ENCODE assay signal across 17 cellular contexts in genomic region chr1:19009126-19009881, GRCh38. TPM values are rescaled to one million over a fixed set of nuclear protein-coding genes. Genes with fewer than 3 reads are reported as not detected.
DNase-seq lines count a peak whose midpoint lies in the region; ATAC-seq, FAIRE-seq and TF ChIP-seq lines count a peak whose summit lies in the region.
"Had no signal": no experiment of that assay in that cellular context is flagged by ENCODE, and none has a peak within 500 bp of the region (broad histone marks: within the 10 kb centered on the region; RNA-seq: fewer than 3 reads in every experiment).

No MANE protein-coding gene starts in this region.

- no peak overlapping the region for H3K27ac Mint-ChIP-seq in WTC11
- H3K27ac Mint-ChIP-seq: activated naive CD4-positive, alpha-beta T cell treated with anti-CD3 and anti-CD28 coated beads, Interleukin-2, amount 10 ng/mL, durations not matched to agents 7 days and 5 days; neural progenitor cell had no signal

- H3K27ac ChIP-seq in PC-3 (ENCODE audit: low read length) (peak overlapping the region; percentile 99), ectodermal cell (ENCODE audit: insufficient read depth, low read depth, low read length, poor library complexity, severe bottlenecking) (peak overlapping the region; percentile 44), pancreas (peak overlapping the region; percentile 82 to 93 (median 87))
- H3K27ac ChIP-seq: cardiac muscle cell, gastrocnemius medialis, neural progenitor cell had no signal

- intact Hi-C loops in PC-3 (cut with micrococcal nuclease) (no loop called here), pancreas (cut with DNase I) (no loop called here)

- H4K20me1 ChIP-seq in PC-3 (ENCODE audit: low read length) = no peaks in the 10 kb centered on the region

- no peaks in the 10 kb centered on the region for H3K79me2 ChIP-seq in PC-3 (ENCODE audit: low read length)

- H2AFZ ChIP-seq in PC-3 (ENCODE audit: low read length) = no peak overlapping the region
- H2AFZ ChIP-seq: neural progenitor cell had no signal

- H3F3A ChIP-seq in PC-3 (ENCODE audit: low read length, unreplicated experiment) = peaks cover 20% of the 10 kb centered on the region

- ATAC-seq in PC-3 (no peak), pancreas (no peak), WTC11 (no peak), HG02870 (IDR thresholded peaks at IDR 0.05; ENCODE audit: unreplicated experiment) (no peak)
- ATAC-seq: gastrocnemius medialis had no signal

- 89% methylated on average over 16 to 17 of the region's 17 CpGs for WGBS in ectodermal cell, 2 experiments
- 41 to 49% methylated on average over 17 of the region's 17 CpGs for WGBS in pancreas, 2 donors

- H3K9ac ChIP-seq in ES-I3 (ENCODE audit: low read depth, low read length) = 0 out of 2 replicates have a peak overlapping the region, but pooled peaks have one; percentile 4
- H3K9ac ChIP-seq in PC-3 (ENCODE audit: low read length) = peak overlapping the region; percentile 66
- H3K9ac ChIP-seq: neural progenitor cell had no signal

- H3K9me2 ChIP-seq in PC-3 (replicated peaks; ENCODE audit: low read length) = no peaks in the 10 kb centered on the region

- H3K36me3 Mint-ChIP-seq in WTC11 = no peaks in the 10 kb centered on the region
- H3K36me3 Mint-ChIP-seq: activated naive CD4-positive, alpha-beta T cell treated with anti-CD3 and anti-CD28 coated beads, Interleukin-2, amount 10 ng/mL, durations not matched to agents 7 days and 5 days; neural progenitor cell had no signal

- no peak overlapping the region for H3K4me3 Mint-ChIP-seq in WTC11
- H3K4me3 Mint-ChIP-seq: activated naive CD4-positive, alpha-beta T cell treated with anti-CD3 and anti-CD28 coated beads, Interleukin-2, amount 10 ng/mL, durations not matched to agents 7 days and 5 days; neural progenitor cell had no signal

- H3K36me3 ChIP-seq in ES-I3 (ENCODE audit: insufficient read depth, low read length) (no peaks in the 10 kb centered on the region), PC-3 (ENCODE audit: low read depth, low read length) (no peaks in the 10 kb centered on the region), ectodermal cell (ENCODE audit: control insufficient read depth, insufficient read depth, low read length) (no peaks in the 10 kb centered on the region), pancreas (no peaks in the 10 kb centered on the region)
- H3K36me3 ChIP-seq: cardiac muscle cell, gastrocnemius medialis, neural progenitor cell had no signal

- no peak for FAIRE-seq in pancreas (lab: Jason Lieb, UNC)
- FAIRE-seq: TTC549 had no signal

- H3K27me3 ChIP-seq in PC-3 (ENCODE audit: low read length) (no peaks in the 10 kb centered on the region), ectodermal cell (ENCODE audit: control insufficient read depth, insufficient read depth, low read length, poor library complexity, severe bottlenecking) (no peaks in the 10 kb centered on the region), pancreas (no peaks in the 10 kb centered on the region)
- H3K27me3 ChIP-seq: cardiac muscle cell, gastrocnemius medialis, neural progenitor cell had no signal

- peaks cover 43% of the 10 kb centered on the region for H3K4me1 Mint-ChIP-seq in WTC11

- DNase-seq in PC-3 (no peak), pancreas (peak in 2 of 6 donors; percentile 41 to 47), WTC11 (ENCODE audit: low spot score) (no peak), GF-D8 (lab: John Stamatoyannopoulos, UW) (no peak)
- DNase-seq: activated naive CD4-positive, alpha-beta T cell treated with anti-CD3 and anti-CD28 coated beads, Interleukin-2, amount 10 ng/mL, durations not matched to agents 7 days and 5 days; DMS79 treated with DMSO at 0.1 percent for 48 hours; gastrocnemius medialis; KBM-7; NCI-H1417; SHP77 treated with DMSO at 0.1 percent for 48 hours; stimulated activated naive CD4-positive, alpha-beta T cell had no signal

- peak overlapping the region; percentile 77 for H3K4me2 ChIP-seq in PC-3 (ENCODE audit: low read length)
- H3K4me2 ChIP-seq: neural progenitor cell had no signal

- no peaks in the 10 kb centered on the region; the same call in 1 of the 2 replicates for H3K27me3 Mint-ChIP-seq in WTC11 (ENCODE audit: low read depth)

- H3K9me3 ChIP-seq in ES-I3 (ENCODE audit: control insufficient read depth, insufficient read depth, low read length) (no peaks in the 10 kb centered on the region), PC-3 (ENCODE audit: low read length) (no peaks in the 10 kb centered on the region), ectodermal cell (ENCODE audit: control insufficient read depth, low read length) (no peaks in the 10 kb centered on the region), pancreas (no peaks in the 10 kb centered on the region)
- H3K9me3 ChIP-seq: gastrocnemius medialis had no signal

- TF ChIP-seq CTCF in PC-3 (conservative IDR thresholded peaks at IDR 0.05; ENCODE audit: low read depth, low read length) (no peak), pancreas (IDR thresholded peaks at IDR 0.05) (no peak), WTC11 (IDR thresholded peaks at IDR 0.05) (no peak)

- CTCF ChIA-PET in PC-3 (lab: Charles Lee) = interaction anchor here (0.6 to 1.5 kb wide), 2 partner anchors 82 to 87 kb away, joined by 3 read pairs; no protein-coding TSS in a partner anchor
- CTCF ChIA-PET in WTC11 (lab: Charles Lee) = interaction anchor here (0.6 to 4.1 kb wide), 7 partner anchors 25 to 168 kb away, joined by 3 to 34 read pairs (median 6); no protein-coding TSS in a partner anchor

- H3K4me3 ChIP-seq in PC-3 (ENCODE audit: low read length) = no peak overlapping the region
- no peak overlapping the region for H3K4me3 ChIP-seq in ectodermal cell (ENCODE audit: insufficient read depth, low read depth, low read length)
- no peak overlapping the region for H3K4me3 ChIP-seq in pancreas
- H3K4me3 ChIP-seq: cardiac muscle cell, gastrocnemius medialis, neural progenitor cell had no signal

- no TSS peak for BruUV-seq in PC-3 (replicated peaks; lab: Mats Ljungman, UMichigan)

- no peaks in the 10 kb centered on the region for H3K9me3 Mint-ChIP-seq in WTC11
- H3K9me3 Mint-ChIP-seq: neural progenitor cell had no signal

- peaks cover 43% of the 10 kb centered on the region for H3K4me1 ChIP-seq in ES-I3 (ENCODE audit: insufficient read depth, low read length)
- peaks cover 62% of the 10 kb centered on the region for H3K4me1 ChIP-seq in PC-3 (ENCODE audit: insufficient read depth, low read length)
- peaks cover 22% of the 10 kb centered on the region for H3K4me1 ChIP-seq in ectodermal cell (ENCODE audit: control insufficient read depth, insufficient read depth, low read length)
- H3K4me1 ChIP-seq in pancreas = peaks cover 60 to 74% (median 73%) of the 10 kb centered on the region in 3 donors
- H3K4me1 ChIP-seq: gastrocnemius medialis had no signal

- POLR2A ChIA-PET in PC-3 (lab: Charles Lee; ENCODE audit: unreplicated experiment) (interaction anchor here (0.5 to 0.7 kb wide), 4 partner anchors 18 to 51 kb away, joined by 3 to 4 read pairs (median 3); no protein-coding TSS in a partner anchor), WTC11 (lab: Charles Lee) (interaction anchor here (0.7 to 1.4 kb wide), 2 partner anchors 52 to 55 kb away, joined by 3 to 5 read pairs; partner anchors contain the start of gene IFFO2)

TF ChIP-seq in WTC11, 78 proteins besides CTCF, POLR2A, EP300 and RAD21:
- TF ChIP-seq ZNF317 (CRISPR knock-in tag; IDR thresholded peaks at IDR 0.05; ENCODE audit: borderline replicate concordance, low read depth) = no peak
TF ChIP-seq in WTC11: peak in this region for 0.

RNA-seq across cellular contexts. Expression of gene IFFO2, which starts 52.8 kb away (rescaled TPM):
- total RNA-seq in PC-3 (2014; rRNA removed) (30.7 and 55.2 TPM in 2 replicates), pancreas (10 to 100 TPM; 23.0 to 38.4 (median 26.4) TPM), WTC11 (2021) (6.5 to 8.1 TPM (median 6.9 TPM) in 3 replicates)
- polyA plus RNA-seq in ectodermal cell (2013, experiment 1 of 4) = 4.9 TPM
- polyA plus RNA-seq in ectodermal cell (2013, experiment 2 of 4) = 3.3 TPM
- polyA plus RNA-seq in ectodermal cell (2013, experiment 3 of 4) = 3.2 TPM
- polyA plus RNA-seq in ectodermal cell (2013, experiment 4 of 4) = 3.5 TPM
- 10 to 100 TPM; 13.9 to 14.0 TPM for polyA plus RNA-seq in pancreas

Comparison
In these comparisons a context has a peak if more than half of its experiments do, and no peak if none do; other contexts are left out.
1. H3K27ac ChIP-seq: peak in every context shown above with its lines; median percentile 99 in PC-3; 87 in pancreas; 44 in ectodermal cell.